ENCODE assay signal across 14 cellular contexts in genomic region chr2:99088017-99088416, GRCh38.
DNase-seq lines count a peak whose midpoint lies in the region; ATAC-seq lines count a peak whose summit lies in the region.
"Had no signal": no experiment of that assay in that cellular context is flagged by ENCODE, and none has a peak within 500 bp of the region (broad histone marks: within the 10 kb centered on the region; RNA-seq: fewer than 3 reads in every experiment).

No MANE protein-coding gene starts in this region.

- intact Hi-C loops in head of caudate nucleus (cut with DNase I) = no loop called here

- DNase-seq in SIG-M5 treated with dmso at 0.1 percent for 504 hours (lab: John Stamatoyannopoulos, UW; ENCODE audit: unreplicated experiment) (peak; percentile 30), SIG-M5 (lab: John Stamatoyannopoulos, UW) (no peak), MV-4-11 (lab: John Stamatoyannopoulos, UW) (peak; percentile 59), RPMI8226 (no peak), NCI-H1105 treated with DMSO at 0.1 percent for 48 hours (lab: John Stamatoyannopoulos, UW) (no peak), head of caudate nucleus (no peak), NCI-H510A treated with DMSO at 0.1 percent for 48 hours (lab: John Stamatoyannopoulos, UW) (no peak)
- DNase-seq: 8988T; activated CD4-positive, alpha-beta T cell treated with anti-CD3 and anti-CD28 coated beads, Interleukin-2, amount 10 ng/mL, durations not matched to agents 7 days and 5 days; activated T-cell treated with anti-CD3 and anti-CD28 coated beads, Interleukin-2, amount 50 U/mL, for 72 hours; CD8-positive, alpha-beta T cell; heart right ventricle; NCI-H2171 treated with DMSO at 0.1 percent for 48 hours had no signal

- peak; percentile 42 for ATAC-seq in HG02870 (IDR thresholded peaks at IDR 0.05; ENCODE audit: unreplicated experiment)
- ATAC-seq: activated T-cell treated with anti-CD3 and anti-CD28 coated beads, Interleukin-2, amount 50 U/mL, for 72 hours; CD8-positive, alpha-beta T cell; heart right ventricle had no signal

Comparison
In these comparisons a context has a peak if more than half of its experiments do, and no peak if none do; other contexts are left out.
1. DNase-seq: peak in SIG-M5 treated with dmso at 0.1 percent for 504 hours (single experiment) and MV-4-11 (single experiment); none in SIG-M5 (single experiment), RPMI8226 (single experiment), NCI-H1105 treated with DMSO at 0.1 percent for 48 hours (single experiment), head of caudate nucleus (0 of 42) and NCI-H510A treated with DMSO at 0.1 percent for 48 hours (single experiment).